7 cellular contexts compared by ENCODE assay signal in genomic region chr7:142908921-142909870, GRCh38. TPM values are rescaled to one million over a fixed set of nuclear protein-coding genes. Genes with fewer than 3 reads are reported as not detected.
DNase-seq lines count a peak whose midpoint lies in the region; ATAC-seq and TF ChIP-seq lines count a peak whose summit lies in the region.
"Had no signal": no experiment of that assay in that cellular context is flagged by ENCODE, and none has a peak within 500 bp of the region (broad histone marks: within the 10 kb centered on the region; RNA-seq: fewer than 3 reads in every experiment).

No MANE protein-coding gene starts in this region.

- peak; percentile 43 for ATAC-seq in activated naive CD8-positive, alpha-beta T cell treated with anti-CD3 and anti-CD28 coated beads, Interleukin-2, amount 50 U/mL, for 24 hours

- TF ChIP-seq CTCF in endothelial cell (IDR thresholded peaks at IDR 0.05; ENCODE audit: unreplicated experiment): no peak

- H3K36me3 Mint-ChIP-seq in activated naive CD8-positive, alpha-beta T cell treated with anti-CD3 and anti-CD28 coated beads, Interleukin-2, amount 50 U/mL, for 24 hours (ENCODE audit: low read depth): no peaks in the 10 kb centered on the region
- H3K36me3 Mint-ChIP-seq in activated naive CD8-positive, alpha-beta T cell treated with anti-CD3 and anti-CD28 coated beads for 36 hours: no peaks in the 10 kb centered on the region
- H3K36me3 Mint-ChIP-seq in endothelial cell (ENCODE audit: low read depth, unreplicated experiment): no peaks in the 10 kb centered on the region

- H3K9me3 Mint-ChIP-seq in activated naive CD8-positive, alpha-beta T cell treated with anti-CD3 and anti-CD28 coated beads, Interleukin-2, amount 50 U/mL, for 24 hours: no peaks in the 10 kb centered on the region
- H3K9me3 Mint-ChIP-seq in activated naive CD8-positive, alpha-beta T cell treated with anti-CD3 and anti-CD28 coated beads for 36 hours: no peaks in the 10 kb centered on the region
- no peaks in the 10 kb centered on the region for H3K9me3 Mint-ChIP-seq in endothelial cell (ENCODE audit: unreplicated experiment)

- H3K4me3 Mint-ChIP-seq in activated naive CD8-positive, alpha-beta T cell treated with anti-CD3 and anti-CD28 coated beads, Interleukin-2, amount 50 U/mL, for 24 hours: no peak overlapping the region
- H3K4me3 Mint-ChIP-seq in activated naive CD8-positive, alpha-beta T cell treated with anti-CD3 and anti-CD28 coated beads for 36 hours: no peak overlapping the region
- no peak overlapping the region for H3K4me3 Mint-ChIP-seq in endothelial cell (ENCODE audit: unreplicated experiment)

- H3K27ac Mint-ChIP-seq in activated naive CD8-positive, alpha-beta T cell treated with anti-CD3 and anti-CD28 coated beads, Interleukin-2, amount 50 U/mL, for 24 hours: no peak overlapping the region
- H3K27ac Mint-ChIP-seq in activated naive CD8-positive, alpha-beta T cell treated with anti-CD3 and anti-CD28 coated beads for 36 hours: no peak overlapping the region
- no peak overlapping the region for H3K27ac Mint-ChIP-seq in endothelial cell (ENCODE audit: unreplicated experiment)

- DNase-seq in activated naive CD8-positive, alpha-beta T cell treated with anti-CD3 and anti-CD28 coated beads, Interleukin-2, amount 50 U/mL, for 24 hours: no peak
- DNase-seq in activated naive CD8-positive, alpha-beta T cell treated with anti-CD3 and anti-CD28 coated beads for 36 hours: no peak
- DNase-seq in endothelial cell (ENCODE audit: low spot score): peak; percentile 12
- peak; percentile 42 for DNase-seq in ureter (ENCODE audit: low spot score)
- no peak for DNase-seq in stimulated activated CD4-positive, alpha-beta T cell treated with anti-CD3 and anti-CD28 coated beads, Interleukin-12 subunit alpha, Interleukin-12 subunit beta, amount 100 ng/mL, for 4 hours
- no peak for DNase-seq in DMS153 treated with DMSO at 0.1 percent for 48 hours (lab: John Stamatoyannopoulos, UW; ENCODE audit: unreplicated experiment)
- DNase-seq: heart right ventricle had no signal

- H3K27me3 Mint-ChIP-seq in activated naive CD8-positive, alpha-beta T cell treated with anti-CD3 and anti-CD28 coated beads, Interleukin-2, amount 50 U/mL, for 24 hours: peaks cover 23% of the 10 kb centered on the region
- peaks cover 6% of the 10 kb centered on the region for H3K27me3 Mint-ChIP-seq in activated naive CD8-positive, alpha-beta T cell treated with anti-CD3 and anti-CD28 coated beads for 36 hours
- peaks cover 3% of the 10 kb centered on the region for H3K27me3 Mint-ChIP-seq in endothelial cell (ENCODE audit: unreplicated experiment)

- no peaks in the 10 kb centered on the region for H3K4me1 Mint-ChIP-seq in activated naive CD8-positive, alpha-beta T cell treated with anti-CD3 and anti-CD28 coated beads, Interleukin-2, amount 50 U/mL, for 24 hours
- no peaks in the 10 kb centered on the region for H3K4me1 Mint-ChIP-seq in activated naive CD8-positive, alpha-beta T cell treated with anti-CD3 and anti-CD28 coated beads for 36 hours
- peaks cover 15% of the 10 kb centered on the region for H3K4me1 Mint-ChIP-seq in endothelial cell (ENCODE audit: unreplicated experiment)

RNA-seq across cellular contexts. Expression of gene TRPV6, which starts 23.7 kb away (rescaled TPM):
- not detected for total RNA-seq in activated naive CD8-positive, alpha-beta T cell treated with anti-CD3 and anti-CD28 coated beads for 36 hours
- total RNA-seq in endothelial cell (ENCODE audit: unreplicated experiment) (not detected), ureter (27.7 TPM)
- total RNA-seq: heart right ventricle had no signal

RNA-seq across cellular contexts. Expression of gene TRPV5, which starts 24.4 kb away (rescaled TPM):
- total RNA-seq in activated naive CD8-positive, alpha-beta T cell treated with anti-CD3 and anti-CD28 coated beads for 36 hours: not detected
- total RNA-seq in endothelial cell (ENCODE audit: unreplicated experiment): not detected
- total RNA-seq in ureter: not detected
- total RNA-seq: heart right ventricle had no signal

RNA-seq across cellular contexts. Expression of gene LLCFC1, which starts 30.1 kb away (rescaled TPM):
- not detected for total RNA-seq in activated naive CD8-positive, alpha-beta T cell treated with anti-CD3 and anti-CD28 coated beads for 36 hours
- total RNA-seq in endothelial cell (ENCODE audit: unreplicated experiment) (not detected), ureter (not detected)
- total RNA-seq: heart right ventricle had no signal

RNA-seq across cellular contexts. Expression of gene KEL, which starts 53.0 kb away (rescaled TPM):
- under 1 TPM in 1 of 2 experiments, not detected in 1; 0.16 TPM for total RNA-seq in activated naive CD8-positive, alpha-beta T cell treated with anti-CD3 and anti-CD28 coated beads for 36 hours
- total RNA-seq in endothelial cell (ENCODE audit: unreplicated experiment) (0.74 TPM), ureter (1.3 TPM)

RNA-seq across cellular contexts. Expression of gene EPHB6, which starts 54.3 kb away (rescaled TPM):
- 10 to 100 TPM in 1 of 2 experiments, 1 to 10 TPM in 1; 9.0 to 10.0 TPM for total RNA-seq in activated naive CD8-positive, alpha-beta T cell treated with anti-CD3 and anti-CD28 coated beads for 36 hours
- 3.8 TPM for total RNA-seq in endothelial cell (ENCODE audit: unreplicated experiment)
- 55.9 TPM for total RNA-seq in ureter

Comparison
In these comparisons a context has a peak if more than half of its experiments do, and no peak if none do; other contexts are left out.
1. DNase-seq: peak in endothelial cell (single experiment) and ureter (single experiment); none in activated naive CD8-positive, alpha-beta T cell treated with anti-CD3 and anti-CD28 coated beads, Interleukin-2, amount 50 U/mL, for 24 hours (single experiment), activated naive CD8-positive, alpha-beta T cell treated with anti-CD3 and anti-CD28 coated beads for 36 hours (single experiment), stimulated activated CD4-positive, alpha-beta T cell treated with anti-CD3 and anti-CD28 coated beads, Interleukin-12 subunit alpha, Interleukin-12 subunit beta, amount 100 ng/mL, for 4 hours (single experiment) and DMS153 treated with DMSO at 0.1 percent for 48 hours (single experiment).
2. RNA of gene TRPV6, which starts 23.7 kb away (total RNA-seq): 27.7 TPM in ureter (single experiment); not detected in endothelial cell (single experiment) and not detected in activated naive CD8-positive, alpha-beta T cell treated with anti-CD3 and anti-CD28 coated beads for 36 hours; every median in the first group is over 10 times any median in the second.